Comparison of ENCODE assay signal across 8 cellular contexts in the genomic region with DNA sequence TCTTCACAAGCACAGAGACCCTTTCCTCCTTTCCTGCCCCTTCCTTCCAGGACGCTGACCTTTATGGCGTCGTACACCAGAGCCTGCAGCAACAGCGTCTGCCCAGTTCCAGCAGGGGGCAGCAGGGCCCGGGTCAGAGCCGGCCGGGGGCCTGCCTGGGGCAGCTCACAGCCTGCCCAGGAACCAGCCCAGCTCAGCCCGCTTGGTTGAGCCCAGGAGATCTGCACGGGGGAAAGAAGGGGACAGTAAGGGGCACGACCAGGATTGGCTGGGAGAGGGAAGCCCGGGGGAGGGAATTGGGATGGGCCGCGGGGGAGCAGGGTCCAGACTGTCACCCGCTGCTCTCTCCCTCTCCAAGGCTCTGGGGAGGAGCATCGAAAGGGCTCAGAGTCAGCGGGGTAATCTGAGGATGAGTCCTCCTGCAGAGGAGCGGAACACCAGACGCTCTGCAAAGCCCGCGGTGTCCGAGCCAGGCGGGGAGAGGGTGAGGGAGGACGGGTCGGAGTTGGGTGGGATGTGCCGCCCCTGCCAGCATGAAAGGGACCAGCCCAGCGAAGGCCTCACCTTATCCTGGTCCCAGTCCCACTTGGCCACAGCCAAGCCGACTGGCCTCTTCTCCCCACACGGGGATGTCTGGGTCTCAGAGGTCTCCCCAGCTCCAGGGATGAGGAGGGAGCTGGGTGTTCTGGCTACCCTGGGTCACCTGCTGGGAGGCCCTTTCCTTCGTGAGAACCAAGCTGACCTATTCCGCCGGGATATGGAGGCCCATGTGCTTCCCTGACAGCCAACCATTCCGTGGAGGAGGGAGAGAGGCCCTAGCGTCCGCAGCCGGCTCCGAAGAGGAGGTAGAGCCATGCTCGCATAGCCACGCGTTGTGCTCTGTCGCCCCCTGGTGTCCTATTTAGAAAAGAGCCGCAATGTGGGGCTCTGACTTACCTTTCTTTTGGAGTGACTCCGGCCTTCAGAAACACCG. TPM values are rescaled to one million over a fixed set of nuclear protein-coding genes. Genes with fewer than 3 reads are reported as not detected.
DNase-seq lines count a peak whose midpoint lies in the region; ATAC-seq, FAIRE-seq and TF ChIP-seq lines count a peak whose summit lies in the region.

No MANE protein-coding gene starts in this region.

- DNase-seq in GM18507 (ENCODE audit: extremely low spot score, insufficient read length, low read depth) (peak; percentile 90), OCI-M1 (lab: John Stamatoyannopoulos, UW) (peak; percentile 92), activated T-cell treated with anti-CD3 and anti-CD28 coated beads for 48 hours (ENCODE audit: low read depth) (peak; percentile 78), epithelial cell of prostate (ENCODE audit: low read depth, low spot score) (peak; percentile 22), mucosa of descending colon (peak; percentile 81 to 92 (median 86))
- DNase-seq in stimulated activated CD8-positive, alpha-beta memory T cell treated with anti-CD3 and anti-CD28 coated beads, Interleukin-4, amount 100 ng/mL, for 1 hour (ENCODE audit: low read depth in 2 of 2, low spot score in 1 of 2): peak; percentile 64 to 66

- TF ChIP-seq EP300 in Ishikawa (IDR thresholded peaks at IDR 0.05; ENCODE audit: borderline replicate concordance): no peak

- H3K4me1 ChIP-seq in mucosa of descending colon (ENCODE audit: low read depth): peaks cover 11% of the 10 kb centered on the region

- intact Hi-C loops in mucosa of descending colon (cut with DNase I, micrococcal nuclease): loop anchor here (2.0 to 5.0 kb wide), 2 partner anchors 66 to 68 kb away; no protein-coding TSS in a partner anchor

- H3K27ac ChIP-seq in 22Rv1 (peak overlapping the region; percentile 58), epithelial cell of prostate (no peak overlapping the region)

- peak; percentile 97 for TF ChIP-seq RAD21 in Ishikawa (IDR thresholded peaks at IDR 0.05; ENCODE audit: low read depth)

- peak; percentile 95 for TF ChIP-seq CTCF in 22Rv1 (IDR thresholded peaks at IDR 0.05)
- peak; percentile 81 for TF ChIP-seq CTCF in mucosa of descending colon (IDR thresholded peaks at IDR 0.05)

- no peaks in the 10 kb centered on the region for H3K9me3 ChIP-seq in mucosa of descending colon

- peak; percentile 90 for FAIRE-seq in GM18507 (lab: Jason Lieb, UNC)

- H3K4me3 ChIP-seq in mucosa of descending colon: no peak overlapping the region

- ATAC-seq in mucosa of descending colon: peak; percentile 98

- H3K36me3 ChIP-seq in mucosa of descending colon (ENCODE audit: low read depth): no peaks in the 10 kb centered on the region

TF ChIP-seq in Ishikawa, 13 proteins besides CTCF, POLR2A, EP300 and RAD21:
- TF ChIP-seq EGR1 (IDR thresholded peaks at IDR 0.05) (no peak), NFIC (IDR thresholded peaks at IDR 0.05) (no peak), CEBPB (IDR thresholded peaks at IDR 0.05) (no peak), TEAD4 (IDR thresholded peaks at IDR 0.05) (no peak), YY1 (IDR thresholded peaks at IDR 0.05; ENCODE audit: low read depth) (0 out of 2 replicates have a peak, but pooled peaks have one; percentile 51), TCF12 (IDR thresholded peaks at IDR 0.05; ENCODE audit: low read depth) (0 out of 2 replicates have a peak, but pooled peaks have one; percentile 28), CREB1 (IDR thresholded peaks at IDR 0.05; ENCODE audit: low read depth) (no peak), TAF1 (IDR thresholded peaks at IDR 0.05; ENCODE audit: low read depth) (peak; percentile 23; the same call in 1 of the 2 replicates), ZBTB7A (IDR thresholded peaks at IDR 0.05; ENCODE audit: low read depth) (no peak), FOXM1 (IDR thresholded peaks at IDR 0.05; ENCODE audit: borderline replicate concordance, low read depth) (no peak)
- TF ChIP-seq, protein P1, sequence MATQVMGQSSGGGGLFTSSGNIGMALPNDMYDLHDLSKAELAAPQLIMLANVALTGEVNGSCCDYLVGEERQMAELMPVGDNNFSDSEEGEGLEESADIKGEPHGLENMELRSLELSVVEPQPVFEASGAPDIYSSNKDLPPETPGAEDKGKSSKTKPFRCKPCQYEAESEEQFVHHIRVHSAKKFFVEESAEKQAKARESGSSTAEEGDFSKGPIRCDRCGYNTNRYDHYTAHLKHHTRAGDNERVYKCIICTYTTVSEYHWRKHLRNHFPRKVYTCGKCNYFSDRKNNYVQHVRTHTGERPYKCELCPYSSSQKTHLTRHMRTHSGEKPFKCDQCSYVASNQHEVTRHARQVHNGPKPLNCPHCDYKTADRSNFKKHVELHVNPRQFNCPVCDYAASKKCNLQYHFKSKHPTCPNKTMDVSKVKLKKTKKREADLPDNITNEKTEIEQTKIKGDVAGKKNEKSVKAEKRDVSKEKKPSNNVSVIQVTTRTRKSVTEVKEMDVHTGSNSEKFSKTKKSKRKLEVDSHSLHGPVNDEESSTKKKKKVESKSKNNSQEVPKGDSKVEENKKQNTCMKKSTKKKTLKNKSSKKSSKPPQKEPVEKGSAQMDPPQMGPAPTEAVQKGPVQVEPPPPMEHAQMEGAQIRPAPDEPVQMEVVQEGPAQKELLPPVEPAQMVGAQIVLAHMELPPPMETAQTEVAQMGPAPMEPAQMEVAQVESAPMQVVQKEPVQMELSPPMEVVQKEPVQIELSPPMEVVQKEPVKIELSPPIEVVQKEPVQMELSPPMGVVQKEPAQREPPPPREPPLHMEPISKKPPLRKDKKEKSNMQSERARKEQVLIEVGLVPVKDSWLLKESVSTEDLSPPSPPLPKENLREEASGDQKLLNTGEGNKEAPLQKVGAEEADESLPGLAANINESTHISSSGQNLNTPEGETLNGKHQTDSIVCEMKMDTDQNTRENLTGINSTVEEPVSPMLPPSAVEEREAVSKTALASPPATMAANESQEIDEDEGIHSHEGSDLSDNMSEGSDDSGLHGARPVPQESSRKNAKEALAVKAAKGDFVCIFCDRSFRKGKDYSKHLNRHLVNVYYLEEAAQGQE (IDR thresholded peaks at IDR 0.05; ENCODE audit: low read depth): no peak
- TF ChIP-seq, protein P2, sequence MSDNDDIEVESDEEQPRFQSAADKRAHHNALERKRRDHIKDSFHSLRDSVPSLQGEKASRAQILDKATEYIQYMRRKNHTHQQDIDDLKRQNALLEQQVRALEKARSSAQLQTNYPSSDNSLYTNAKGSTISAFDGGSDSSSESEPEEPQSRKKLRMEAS (IDR thresholded peaks at IDR 0.05): peak; percentile 82
- TF ChIP-seq, protein P3, sequence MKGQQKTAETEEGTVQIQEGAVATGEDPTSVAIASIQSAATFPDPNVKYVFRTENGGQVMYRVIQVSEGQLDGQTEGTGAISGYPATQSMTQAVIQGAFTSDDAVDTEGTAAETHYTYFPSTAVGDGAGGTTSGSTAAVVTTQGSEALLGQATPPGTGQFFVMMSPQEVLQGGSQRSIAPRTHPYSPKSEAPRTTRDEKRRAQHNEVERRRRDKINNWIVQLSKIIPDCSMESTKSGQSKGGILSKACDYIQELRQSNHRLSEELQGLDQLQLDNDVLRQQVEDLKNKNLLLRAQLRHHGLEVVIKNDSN (IDR thresholded peaks at IDR 0.05): no peak
TF ChIP-seq in Ishikawa: peak in this region for 4.

RNA-seq across cellular contexts. Expression of gene IGDCC3, which starts 7.4 kb away (rescaled TPM):
- under 1 TPM in 1 of 3 donors, not detected in 2; 0.51 TPM for total RNA-seq in mucosa of descending colon

RNA-seq across cellular contexts. Expression of gene IGDCC4, which starts 37.6 kb away (rescaled TPM):
- total RNA-seq in mucosa of descending colon: 1 to 10 TPM in 2 of 3 donors, under 1 TPM in 1; 0.90 to 1.7 (median 1.0) TPM

Comparison
In these comparisons a context has a peak if more than half of its experiments do, and no peak if none do; other contexts are left out.
1. DNase-seq: peak in every context shown above with its lines; median percentile 92 in OCI-M1; 90 in GM18507; 86 in mucosa of descending colon; 78 in activated T-cell treated with anti-CD3 and anti-CD28 coated beads for 48 hours; 65 in stimulated activated CD8-positive, alpha-beta memory T cell treated with anti-CD3 and anti-CD28 coated beads, Interleukin-4, amount 100 ng/mL, for 1 hour; 22 in epithelial cell of prostate.